Comparison of ENCODE assay signal across 11 cellular contexts in genomic region chr17:4573682-4574081, GRCh38. TPM values are rescaled to one million over a fixed set of nuclear protein-coding genes. Genes with fewer than 3 reads are reported as not detected.
A peak's percentile ranks its signal among the peaks of the same experiment; 100 is the strongest.
DNase-seq lines count a peak whose midpoint lies in the region; ATAC-seq and TF ChIP-seq lines count a peak whose summit lies in the region.
"Had no signal": no experiment of that assay in that cellular context is flagged by ENCODE, and none has a peak within 500 bp of the region (broad histone marks: within the 10 kb centered on the region; RNA-seq: fewer than 3 reads in every experiment).

No MANE protein-coding gene starts in this region.

- WGBS in mesendoderm (ENCODE audit: extremely low coverage, insufficient coverage, low lambda C conversion rate), result no CpG with 5 or more reads among the region's 7 CpGs

- intact Hi-C loops in activated T-helper 2 cell treated with anti-CD3 and anti-CD28 coated beads, Interferon-gamma antibody, Interleukin-2, Interleukin-4, amounts not matched to agents 10 μg/mL and 5 μg/mL and 100 μg/mL, durations not matched to agents 14 hours and 24 hours and 36 hours (cut with micrococcal nuclease), result loop anchor here (1.0 kb wide), 1 partner anchor 8 kb away; no protein-coding TSS in a partner anchor

- H2BK120ac ChIP-seq in mesendoderm (ENCODE audit: low read depth, low read length), result no peak overlapping the region

- H3K4me3 Mint-ChIP-seq in activated T-helper 2 cell treated with anti-CD3 and anti-CD28 coated beads, Interferon-gamma antibody, Interleukin-2, Interleukin-4, amounts not matched to agents 10 μg/mL and 5 μg/mL and 100 μg/mL, durations not matched to agents 14 hours and 24 hours and 36 hours (ENCODE audit: low read depth), result no peak overlapping the region
- no peak overlapping the region for H3K4me3 Mint-ChIP-seq in GM23338

- H3K79me1 ChIP-seq in mesendoderm (ENCODE audit: low read length), result no peaks in the 10 kb centered on the region

- H3K56ac ChIP-seq in mesendoderm (ENCODE audit: low read length), result peak overlapping the region; percentile 5

- H2AK5ac ChIP-seq in mesendoderm (ENCODE audit: low read length), result no peak overlapping the region

- no peaks in the 10 kb centered on the region for H3F3A ChIP-seq in GM23338 (replicated peaks; ENCODE audit: low read depth)

- DNase-seq in T follicular helper cell (ENCODE audit: low read depth) (peak; percentile 22), mesendoderm (no peak), GM23338 (ENCODE audit: low spot score) (no peak), pons (ENCODE audit: low spot score) (no peak), MG63 (no peak)
- peak; percentile 33 for DNase-seq in activated T-helper 2 cell treated with anti-CD3 and anti-CD28 coated beads, Interferon-gamma antibody, Interleukin-2, Interleukin-4, amounts not matched to agents 10 μg/mL and 5 μg/mL and 100 μg/mL, durations not matched to agents 14 hours and 24 hours and 36 hours (ENCODE audit: low spot score)
- peak; percentile 20 to 44 for DNase-seq in stimulated activated CD8-positive, alpha-beta memory T cell treated with anti-CD3 and anti-CD28 coated beads, Interleukin-4, amount 100 ng/mL, for 4 hours (ENCODE audit: low read depth in 2 of 2, low spot score in 1 of 2)
- DNase-seq: erythroblast, MV-4-11 had no signal

- H2AFZ ChIP-seq in GM23338, result no peak overlapping the region

- H3K36me3 ChIP-seq in mesendoderm (ENCODE audit: control insufficient read depth, insufficient read depth, low read length), result no peaks in the 10 kb centered on the region
- no peaks in the 10 kb centered on the region for H3K36me3 ChIP-seq in GM23338 (ENCODE audit: insufficient read depth)
- no peaks in the 10 kb centered on the region for H3K36me3 ChIP-seq in MG63

- H3K4me2 ChIP-seq in mesendoderm (ENCODE audit: low read length) (no peak overlapping the region), GM23338 (no peak overlapping the region)

- no peak overlapping the region for H2BK15ac ChIP-seq in mesendoderm (replicated peaks; ENCODE audit: low read depth)

- H3K4ac ChIP-seq in mesendoderm (ENCODE audit: low read depth, low read length), result no peak overlapping the region

- no peak for TF ChIP-seq CTCF in GM23338 (conservative IDR thresholded peaks at IDR 0.05; ENCODE audit: low read depth in 2 of 2)

- H3K36me3 Mint-ChIP-seq in activated T-helper 2 cell treated with anti-CD3 and anti-CD28 coated beads, Interferon-gamma antibody, Interleukin-2, Interleukin-4, amounts not matched to agents 10 μg/mL and 5 μg/mL and 100 μg/mL, durations not matched to agents 14 hours and 24 hours and 36 hours (ENCODE audit: low read depth), result no peaks in the 10 kb centered on the region
- peaks cover 3% of the 10 kb centered on the region; the same call in 1 of the 3 replicates for H3K36me3 Mint-ChIP-seq in GM23338 (ENCODE audit: low read depth)

- no peaks in the 10 kb centered on the region for H3K9me3 Mint-ChIP-seq in activated T-helper 2 cell treated with anti-CD3 and anti-CD28 coated beads, Interferon-gamma antibody, Interleukin-2, Interleukin-4, amounts not matched to agents 10 μg/mL and 5 μg/mL and 100 μg/mL, durations not matched to agents 14 hours and 24 hours and 36 hours
- peaks cover 5% of the 10 kb centered on the region; the same call in 2 of the 3 replicates for H3K9me3 Mint-ChIP-seq in GM23338

- H2BK5ac ChIP-seq in mesendoderm (ENCODE audit: low read length), result no peak overlapping the region

- no peak overlapping the region for H4K8ac ChIP-seq in mesendoderm (ENCODE audit: low read depth, low read length)

- H4K5ac ChIP-seq in mesendoderm (ENCODE audit: low read length), result no peak overlapping the region

- H3K27me3 ChIP-seq in mesendoderm (ENCODE audit: insufficient read depth, low read length, poor library complexity) (no peaks in the 10 kb centered on the region), GM23338 (ENCODE audit: insufficient read depth) (no peaks in the 10 kb centered on the region), MG63 (no peaks in the 10 kb centered on the region)

- H3K27ac Mint-ChIP-seq in activated T-helper 2 cell treated with anti-CD3 and anti-CD28 coated beads, Interferon-gamma antibody, Interleukin-2, Interleukin-4, amounts not matched to agents 10 μg/mL and 5 μg/mL and 100 μg/mL, durations not matched to agents 14 hours and 24 hours and 36 hours, result peak overlapping the region; percentile 68
- no peak overlapping the region for H3K27ac Mint-ChIP-seq in GM23338

- no peak overlapping the region for H3K23ac ChIP-seq in mesendoderm (ENCODE audit: low read length)

- H3K4me3 ChIP-seq in mesendoderm (ENCODE audit: low read length) (no peak overlapping the region), GM23338 (no peak overlapping the region), MG63 (no peak overlapping the region)

- H3K79me2 ChIP-seq in mesendoderm (ENCODE audit: control insufficient read depth, insufficient read depth, low read length), result no peaks in the 10 kb centered on the region
- H3K79me2 ChIP-seq in GM23338 (replicated peaks; ENCODE audit: insufficient read depth), result no peaks in the 10 kb centered on the region

- H3K9me2 ChIP-seq in GM23338 (ENCODE audit: insufficient read depth), result no peaks in the 10 kb centered on the region

- H4K20me1 ChIP-seq in GM23338 (replicated peaks; ENCODE audit: insufficient read depth), result no peaks in the 10 kb centered on the region

- H3K18ac ChIP-seq in mesendoderm (ENCODE audit: low read length), result no peak overlapping the region

- no peaks in the 10 kb centered on the region for H3K9me3 ChIP-seq in MG63

- no peak for ATAC-seq in HG03460 (IDR thresholded peaks at IDR 0.05; ENCODE audit: unreplicated experiment)
- no peak for ATAC-seq in GM23338

- H3K9ac ChIP-seq in mesendoderm (ENCODE audit: low read length), result no peak overlapping the region

- H3K27ac ChIP-seq in mesendoderm (ENCODE audit: low read depth, low read length), result no peak overlapping the region
- no peak overlapping the region for H3K27ac ChIP-seq in GM23338 (ENCODE audit: low read depth)

- H3K27me3 Mint-ChIP-seq in activated T-helper 2 cell treated with anti-CD3 and anti-CD28 coated beads, Interferon-gamma antibody, Interleukin-2, Interleukin-4, amounts not matched to agents 10 μg/mL and 5 μg/mL and 100 μg/mL, durations not matched to agents 14 hours and 24 hours and 36 hours (ENCODE audit: low read depth), result peaks cover 13% of the 10 kb centered on the region
- H3K27me3 Mint-ChIP-seq in GM23338 (ENCODE audit: insufficient read depth, low read depth, poor library complexity), result peaks cover 6% of the 10 kb centered on the region

- H3K4me1 Mint-ChIP-seq in activated T-helper 2 cell treated with anti-CD3 and anti-CD28 coated beads, Interferon-gamma antibody, Interleukin-2, Interleukin-4, amounts not matched to agents 10 μg/mL and 5 μg/mL and 100 μg/mL, durations not matched to agents 14 hours and 24 hours and 36 hours (ENCODE audit: low read depth), result peaks cover 23% of the 10 kb centered on the region
- peaks cover 37% of the 10 kb centered on the region for H3K4me1 Mint-ChIP-seq in GM23338

- H3K4me1 ChIP-seq in mesendoderm (ENCODE audit: control insufficient read depth, low read depth, low read length) (no peaks in the 10 kb centered on the region), GM23338 (ENCODE audit: insufficient read depth) (peaks cover 22% of the 10 kb centered on the region)

TF ChIP-seq in GM23338, 12 proteins besides CTCF, POLR2A, EP300 and RAD21 (continues in another document):
- no peak for TF ChIP-seq EZH2 (IDR thresholded peaks at IDR 0.05; ENCODE audit: low read depth, unreplicated experiment)

RNA-seq across cellular contexts. Expression of gene SMTNL2, which starts 10.6 kb away (rescaled TPM):
- total RNA-seq in activated T-helper 2 cell treated with anti-CD3 and anti-CD28 coated beads, Interferon-gamma antibody, Interleukin-2, Interleukin-4, amounts not matched to agents 10 μg/mL and 5 μg/mL and 100 μg/mL, durations not matched to agents 14 hours and 24 hours and 36 hours, result not detected in 2 replicates
- polyA plus RNA-seq in mesendoderm (2013, experiment 1 of 2), result 0.73 TPM
- polyA plus RNA-seq in mesendoderm (2013, experiment 2 of 2), result 0.60 TPM
- total RNA-seq in GM23338 (2014; rRNA removed; shearing (Covaris generic)), result 1.7 and 4.3 TPM in 2 replicates
- polyA plus RNA-seq in GM23338 (2016; fragmentation: Nextera tagmentation; extraction: Ambion mirVana), result 1.3 and 3.1 TPM in 2 replicates
- not detected in 2 replicates for total RNA-seq in MG63 (2014; rRNA removed; shearing (Covaris generic); ENCODE audit: low replicate concordance)

RNA-seq across cellular contexts. Expression of gene GGT6, which starts 13.3 kb away (rescaled TPM):
- not detected in 2 replicates for total RNA-seq in activated T-helper 2 cell treated with anti-CD3 and anti-CD28 coated beads, Interferon-gamma antibody, Interleukin-2, Interleukin-4, amounts not matched to agents 10 μg/mL and 5 μg/mL and 100 μg/mL, durations not matched to agents 14 hours and 24 hours and 36 hours
- 0.06 TPM for polyA plus RNA-seq in mesendoderm (2013, experiment 1 of 2)
- polyA plus RNA-seq in mesendoderm (2013, experiment 2 of 2), result 0.04 TPM
- 0.24 TPM in 1 of 2 replicates, not detected in the other for total RNA-seq in GM23338 (2014; rRNA removed; shearing (Covaris generic))
- polyA plus RNA-seq in GM23338 (2016; fragmentation: Nextera tagmentation; extraction: Ambion mirVana), result 0.12 TPM in 1 of 2 replicates, not detected in the other
- not detected in 2 replicates for total RNA-seq in MG63 (2014; rRNA removed; shearing (Covaris generic); ENCODE audit: low replicate concordance)
- polyA plus RNA-seq: neural cell had no signal

RNA-seq across cellular contexts. Expression of gene MYBBP1A, which starts 18.5 kb away (rescaled TPM):
- 136 and 137 TPM in 2 replicates for total RNA-seq in activated T-helper 2 cell treated with anti-CD3 and anti-CD28 coated beads, Interferon-gamma antibody, Interleukin-2, Interleukin-4, amounts not matched to agents 10 μg/mL and 5 μg/mL and 100 μg/mL, durations not matched to agents 14 hours and 24 hours and 36 hours
- polyA plus RNA-seq in mesendoderm (2013, experiment 1 of 2), result 74.9 TPM
- polyA plus RNA-seq in mesendoderm (2013, experiment 2 of 2), result 78.6 TPM
- 169 and 213 TPM in 2 replicates for total RNA-seq in GM23338 (2014; rRNA removed; shearing (Covaris generic))
- 66.4 and 70.7 TPM in 2 replicates for polyA plus RNA-seq in GM23338 (2016; fragmentation: Nextera tagmentation; extraction: Ambion mirVana)
- total RNA-seq in MG63 (2014; rRNA removed; shearing (Covaris generic); ENCODE audit: low replicate concordance), result 34.0 and 63.2 TPM in 2 replicates

Comparison
In these comparisons a context has a peak if more than half of its experiments do, and no peak if none do; other contexts are left out.
1. DNase-seq: peak in T follicular helper cell (single experiment), activated T-helper 2 cell treated with anti-CD3 and anti-CD28 coated beads, Interferon-gamma antibody, Interleukin-2, Interleukin-4, amounts not matched to agents 10 μg/mL and 5 μg/mL and 100 μg/mL, durations not matched to agents 14 hours and 24 hours and 36 hours (single experiment) and stimulated activated CD8-positive, alpha-beta memory T cell treated with anti-CD3 and anti-CD28 coated beads, Interleukin-4, amount 100 ng/mL, for 4 hours (2 of 2); none in mesendoderm (single experiment), GM23338 (single experiment), pons (single experiment) and MG63 (single experiment).